In genomic region chr19:3338541-3339181, GRCh38 we compare ENCODE assay signal across 9 cellular contexts.
DNase-seq lines count a peak whose midpoint lies in the region; ATAC-seq, FAIRE-seq and TF ChIP-seq lines count a peak whose summit lies in the region.
"Had no signal": no experiment of that assay in that cellular context is flagged by ENCODE, and none has a peak within 500 bp of the region (broad histone marks: within the 10 kb centered on the region; RNA-seq: fewer than 3 reads in every experiment).

No MANE protein-coding gene starts in this region.

- no peak for FAIRE-seq in HTR-8/SVneo (lab: Jason Lieb, UNC)
- FAIRE-seq: bronchial epithelial cell had no signal

- H3K27me3 ChIP-seq in rectal smooth muscle tissue (ENCODE audit: control insufficient read depth, insufficient read depth, low read length), result no peaks in the 10 kb centered on the region

- peak overlapping the region; percentile 52 for H3K4me3 ChIP-seq in rectal smooth muscle tissue (ENCODE audit: low read length)

- H3K4me1 Mint-ChIP-seq in central memory CD8-positive, alpha-beta T cell, result peaks cover 7% of the 10 kb centered on the region

- H3K4me1 ChIP-seq in rectal smooth muscle tissue (ENCODE audit: control insufficient read depth, insufficient read depth, low read length), result peaks cover 32% of the 10 kb centered on the region

- DNase-seq in CD1c-positive myeloid dendritic cell (ENCODE audit: extremely low spot score) (peak; percentile 51), HTR-8/SVneo (ENCODE audit: insufficient read length, low spot score) (no peak), islet precursor cell (no peak)
- DNase-seq in central memory CD8-positive, alpha-beta T cell (ENCODE audit: low spot score in 2 of 2), result peak in 1 of 2 donors; percentile 34

- ATAC-seq in central memory CD8-positive, alpha-beta T cell (replicated peaks; ENCODE audit: extremely low read depth, poor library complexity, severe bottlenecking), result peak; percentile 97
- ATAC-seq in GM18873 (IDR thresholded peaks at IDR 0.05; ENCODE audit: low FRiP score, unreplicated experiment) (no peak), HG03097 (IDR thresholded peaks at IDR 0.05; ENCODE audit: low FRiP score, unreplicated experiment) (no peak)

- peak overlapping the region; percentile 24 for H3K9ac ChIP-seq in rectal smooth muscle tissue (ENCODE audit: low read length)

- peak overlapping the region; percentile 67 for H3K27ac Mint-ChIP-seq in central memory CD8-positive, alpha-beta T cell (ENCODE audit: low read depth)

- H3K27ac ChIP-seq in VCaP (peak overlapping the region; percentile 92), rectal smooth muscle tissue (ENCODE audit: low read depth, low read length) (peak overlapping the region; percentile 72)

- peak overlapping the region; percentile 61 for H3K4me3 Mint-ChIP-seq in central memory CD8-positive, alpha-beta T cell

- peaks cover 2% of the 10 kb centered on the region for H3K36me3 Mint-ChIP-seq in central memory CD8-positive, alpha-beta T cell (ENCODE audit: insufficient read depth)

- H3K36me3 ChIP-seq in rectal smooth muscle tissue (ENCODE audit: control insufficient read depth, insufficient read depth, low read length), result no peaks in the 10 kb centered on the region

- H3K9me3 Mint-ChIP-seq in central memory CD8-positive, alpha-beta T cell, result no peaks in the 10 kb centered on the region

- TF ChIP-seq CTCF in VCaP (conservative IDR thresholded peaks at IDR 0.05), result no peak

- H3K27me3 Mint-ChIP-seq in central memory CD8-positive, alpha-beta T cell, result peaks cover 8% of the 10 kb centered on the region
